18 cellular contexts compared by ENCODE assay signal in the genomic region with DNA sequence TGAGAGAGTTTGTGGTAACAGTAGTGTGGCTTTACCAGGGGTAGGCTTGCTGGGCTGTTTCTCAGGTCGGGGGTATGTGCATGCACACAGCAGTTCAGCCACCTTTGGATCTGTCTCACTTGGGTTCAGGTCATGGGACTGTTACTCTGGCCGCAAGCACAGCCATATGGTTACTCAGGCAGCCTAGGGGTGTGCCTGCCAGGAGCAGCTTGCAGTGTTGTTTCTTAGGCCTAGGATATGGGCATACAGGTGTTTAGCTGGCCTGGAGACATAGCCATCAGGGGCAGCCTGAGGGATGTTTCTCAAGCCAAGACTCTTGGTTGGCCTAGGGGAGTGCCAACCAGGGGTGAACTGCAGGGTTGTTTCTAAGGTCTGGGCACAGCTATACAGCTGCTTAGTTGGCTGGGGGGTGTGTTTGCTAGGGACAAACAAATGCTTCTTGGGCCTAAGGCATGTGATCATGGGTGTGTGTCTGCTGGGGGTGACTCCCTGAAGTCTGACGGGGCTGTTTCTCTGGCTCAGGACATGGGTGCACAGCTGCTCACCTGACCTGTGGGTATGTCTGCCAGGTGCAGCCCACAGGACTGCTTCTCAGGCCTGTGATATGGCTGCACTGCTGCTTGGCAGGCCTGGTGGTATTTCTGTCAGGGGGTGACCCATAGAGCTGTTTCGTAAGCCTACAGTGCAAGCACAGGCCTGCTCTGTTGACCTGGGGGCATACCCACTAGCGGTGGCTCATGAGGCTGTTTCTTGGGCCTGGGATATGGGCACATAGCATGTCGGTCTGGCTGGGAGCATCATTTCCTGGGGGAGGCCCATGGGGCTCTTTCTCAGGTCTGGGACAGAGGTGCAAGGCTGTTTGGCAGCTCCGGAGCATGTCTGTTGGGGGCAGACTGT.
"Had no signal": no experiment of that assay in that cellular context is flagged by ENCODE, and none has a peak within 500 bp of the region (broad histone marks: within the 10 kb centered on the region; RNA-seq: fewer than 3 reads in every experiment).

No MANE protein-coding gene starts in this region.

- FAIRE-seq: kidney had no signal

- H3K27ac ChIP-seq: adrenal gland, cardiac muscle cell, left ventricle myocardium inferior, parathyroid adenoma, sigmoid colon, tibial nerve had no signal

- H3K4me3 ChIP-seq: adrenal gland, cardiac muscle cell, left ventricle myocardium inferior, sigmoid colon, tibial nerve had no signal

- H3K4me1 ChIP-seq: adrenal gland, left ventricle myocardium inferior, parathyroid adenoma, tibial nerve had no signal

- H3K9me3 ChIP-seq: adrenal gland, left ventricle myocardium inferior, sigmoid colon, tibial nerve had no signal

- DNase-seq: activated CD8-positive, alpha-beta memory T cell treated with anti-CD3 and anti-CD28 coated beads for 24 hours; activated CD8-positive, alpha-beta memory T cell treated with anti-CD3 and anti-CD28 coated beads, Interleukin-2, amount 50 U/mL, for 4 hours; activated naive CD4-positive, alpha-beta T cell; activated T-cell treated with anti-CD3 and anti-CD28 coated beads, Interleukin-2, amount 50 U/mL, for 4 hours; adrenal gland; effector CD8-positive, alpha-beta T cell; foreskin melanocyte; kidney; left ventricle myocardium inferior; mammary epithelial cell; midbrain; sigmoid colon; stimulated activated CD4-positive, alpha-beta T cell treated with anti-CD3 and anti-CD28 coated beads, Interleukin-2, amount 100 ng/mL, for 48 hours; stimulated activated naive CD4-positive, alpha-beta T cell treated with Interleukin-2 at 50 U/mL for 16 hours; T1000 had no signal

- H3K27me3 ChIP-seq: cardiac muscle cell, sigmoid colon, tibial nerve had no signal

- H3K36me3 ChIP-seq: adrenal gland, cardiac muscle cell, left ventricle myocardium inferior, sigmoid colon, tibial nerve had no signal

- ATAC-seq: activated T-cell treated with anti-CD3 and anti-CD28 coated beads, Interleukin-2, amount 50 U/mL, for 4 hours had no signal
